10 cellular contexts compared by ENCODE assay signal in the genomic region with DNA sequence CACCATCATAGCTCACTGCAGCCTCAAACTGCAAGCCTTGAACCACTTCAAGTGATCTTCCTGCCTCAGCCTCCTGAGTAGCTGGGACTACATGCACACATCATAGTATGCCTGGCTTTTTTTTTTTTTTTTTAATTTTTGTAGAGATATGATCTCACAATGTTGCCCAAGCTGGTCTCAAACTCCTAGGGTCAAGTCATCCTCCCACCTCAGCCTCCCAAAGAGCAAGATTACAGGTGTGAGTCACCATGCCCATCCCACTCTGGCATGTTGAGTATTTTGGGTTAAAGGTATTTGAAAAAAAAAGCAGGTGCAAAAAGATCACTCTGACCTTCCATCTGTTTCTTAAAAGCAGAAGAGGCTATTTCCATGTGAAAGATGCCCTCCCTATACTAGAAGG.
"Had no signal": no experiment of that assay in that cellular context is flagged by ENCODE, and none has a peak within 500 bp of the region (broad histone marks: within the 10 kb centered on the region; RNA-seq: fewer than 3 reads in every experiment).

No MANE protein-coding gene starts in this region.

- H3K9me3 ChIP-seq: HAP-1 had no signal

- H3K4me3 ChIP-seq: GM23248, HAP-1 had no signal

- H3K36me3 Mint-ChIP-seq: IgD-negative memory B cell had no signal

- H3K27ac Mint-ChIP-seq: HFFc6, IgD-negative memory B cell had no signal

- H3K36me3 ChIP-seq: HAP-1 had no signal

- H3K4me1 Mint-ChIP-seq: IgD-negative memory B cell had no signal

- DNase-seq: GM23248, GOT3, H7, HFFc6, KBM-7 had no signal

- H3K9ac ChIP-seq: GM23248 had no signal

- H3K9me3 Mint-ChIP-seq: HFFc6, IgD-negative memory B cell had no signal

- H3K27ac ChIP-seq: GM23248, HL-60 had no signal

- ATAC-seq: HCT116, HepG2 had no signal

- H3K4me3 Mint-ChIP-seq: HFFc6, IgD-negative memory B cell had no signal

- H2AFZ ChIP-seq: GM23248 had no signal
